In the genomic region with DNA sequence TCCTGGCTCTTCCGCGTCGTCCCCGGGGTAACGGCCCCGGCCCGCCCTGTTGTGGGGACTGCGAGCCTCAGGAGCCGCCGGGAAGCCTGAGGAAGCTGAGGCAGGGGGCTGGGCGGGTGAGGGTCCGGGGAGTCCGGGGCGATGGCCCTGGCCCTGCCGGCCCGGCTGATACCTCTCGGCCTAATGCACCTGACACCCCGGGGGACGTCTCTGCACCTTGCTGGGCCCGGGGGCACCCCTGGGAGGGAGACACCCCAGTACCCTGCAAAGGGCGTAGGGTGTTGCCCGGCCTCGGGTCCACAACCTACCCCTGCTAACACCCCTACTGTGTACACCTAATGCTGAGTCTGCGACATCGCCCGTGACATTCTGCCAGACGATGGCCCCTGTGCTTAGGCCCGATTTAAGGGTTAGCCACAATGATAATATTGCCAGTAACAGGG, we compare ENCODE assay signal across 8 cellular contexts. TPM values are rescaled to one million over a fixed set of nuclear protein-coding genes. Genes with fewer than 3 reads are reported as not detected.
A peak's percentile ranks its signal among the peaks of the same experiment; 100 is the strongest.
DNase-seq lines count a peak whose midpoint lies in the region; ATAC-seq and TF ChIP-seq lines count a peak whose summit lies in the region.

No MANE protein-coding gene starts in this region.

- peak overlapping the region; percentile 90 for H3K23ac ChIP-seq in neuronal stem cell (ENCODE audit: low read depth, low read length, poor library complexity)

- H3F3A ChIP-seq in MM.1S (ENCODE audit: insufficient read depth, low read length), result peaks cover 5% of the 10 kb centered on the region; the same call in 1 of the 2 replicates

- H3K4me1 Mint-ChIP-seq in endothelial cell (ENCODE audit: unreplicated experiment), result peaks cover 3% of the 10 kb centered on the region

- H3K79me2 ChIP-seq in MM.1S (ENCODE audit: low read length), result peaks cover 43% of the 10 kb centered on the region

- peaks cover 3% of the 10 kb centered on the region for H3K36me3 Mint-ChIP-seq in endothelial cell (ENCODE audit: low read depth, unreplicated experiment)

- peak overlapping the region; percentile 93 for H3K4me3 Mint-ChIP-seq in endothelial cell (ENCODE audit: unreplicated experiment)

- no peak overlapping the region for H3K4ac ChIP-seq in neuronal stem cell (ENCODE audit: low read length)

- no peak overlapping the region for H3K27ac Mint-ChIP-seq in endothelial cell (ENCODE audit: unreplicated experiment)

- H3K9me2 ChIP-seq in MM.1S (replicated peaks; ENCODE audit: insufficient read depth, low read length), result no peaks in the 10 kb centered on the region

- H3K4me1 ChIP-seq in MM.1S (ENCODE audit: low read length) (peaks cover 10% of the 10 kb centered on the region; the same call in 1 of the 2 replicates), neuronal stem cell (ENCODE audit: control insufficient read depth in 2 of 2, insufficient read depth in 1 of 2, low read depth in 1 of 2, low read length in 2 of 2) (peaks cover 4 to 5% of the 10 kb centered on the region in 2 donors)

- H3K27me3 Mint-ChIP-seq in endothelial cell (ENCODE audit: unreplicated experiment), result peaks cover 5% of the 10 kb centered on the region

- H3K9me3 ChIP-seq in MM.1S (replicated peaks; ENCODE audit: insufficient read depth, low read length), result no peaks in the 10 kb centered on the region
- no peaks in the 10 kb centered on the region for H3K9me3 ChIP-seq in neuronal stem cell (replicated peaks in 1 of 2; ENCODE audit: control insufficient read depth in 2 of 2, insufficient read depth in 1 of 2, low read depth in 1 of 2, low read length in 2 of 2)

- H3K27ac ChIP-seq in MM.1S (ENCODE audit: low read length), result no peak overlapping the region
- H3K27ac ChIP-seq in neuronal stem cell (replicated peaks; ENCODE audit: low read length), result no peak overlapping the region

- TF ChIP-seq CTCF in AG09309 (IDR thresholded peaks at IDR 0.05; ENCODE audit: control insufficient read depth, insufficient read depth, low read depth, low read length, missing control alignments) (no peak), MM.1S (IDR thresholded peaks at IDR 0.05; ENCODE audit: low read length) (no peak), endothelial cell (IDR thresholded peaks at IDR 0.05; ENCODE audit: unreplicated experiment) (no peak)

- peak overlapping the region; percentile 49 for H2AFZ ChIP-seq in MM.1S (ENCODE audit: low read length)
- peak overlapping the region; percentile 84 for H2AFZ ChIP-seq in neuronal stem cell (ENCODE audit: low read length)

- H2BK120ac ChIP-seq in neuronal stem cell (ENCODE audit: low read depth, low read length), result no peak overlapping the region

- H3K4me3 ChIP-seq in AG09309 (ENCODE audit: control insufficient read depth, low read depth, low read length) (peak overlapping the region; percentile 98), MM.1S (ENCODE audit: low read length) (peak overlapping the region; percentile 85), neuronal stem cell (ENCODE audit: low read length in 2 of 2) (peak overlapping the region; percentile 89 to 92)

- H3K4me2 ChIP-seq in MM.1S (ENCODE audit: low read depth, low read length), result peak overlapping the region; percentile 87
- peak overlapping the region; percentile 89 for H3K4me2 ChIP-seq in neuronal stem cell (ENCODE audit: insufficient read depth, low read length, poor library complexity, severe bottlenecking)

- no peak overlapping the region for H4K91ac ChIP-seq in neuronal stem cell (ENCODE audit: low read depth, low read length, poor library complexity)

- ATAC-seq in GM21515 (IDR thresholded peaks at IDR 0.05; ENCODE audit: unreplicated experiment) (peak; percentile 26), GM18858 (IDR thresholded peaks at IDR 0.05; ENCODE audit: unreplicated experiment) (no peak)

- no peaks in the 10 kb centered on the region for H3K27me3 ChIP-seq in MM.1S (replicated peaks; ENCODE audit: insufficient read depth, low read length)
- H3K27me3 ChIP-seq in neuronal stem cell (ENCODE audit: control insufficient read depth in 3 of 3, insufficient read depth in 3 of 3, low read depth in 1 of 3, low read length in 3 of 3), result no peaks in the 10 kb centered on the region

- no CpG with 5 or more reads among the region's 28 CpGs for WGBS in neuronal stem cell (ENCODE audit: extremely low coverage in 2 of 2, insufficient read length in 2 of 2, insufficient replicate concordance in 1 of 2), 2 donors

- H3K14ac ChIP-seq in neuronal stem cell (ENCODE audit: low read length), result no peak overlapping the region

- H3K18ac ChIP-seq in neuronal stem cell (ENCODE audit: low read length), result peak overlapping the region; percentile 94

- no peak overlapping the region for H4K8ac ChIP-seq in neuronal stem cell (ENCODE audit: low read depth, low read length)

- H4K20me1 ChIP-seq in MM.1S (ENCODE audit: insufficient read depth, low read length), result no peaks in the 10 kb centered on the region

- DNase-seq in AG09309 (ENCODE audit: low read depth) (no peak), MM.1S (no peak), endothelial cell (ENCODE audit: low spot score) (no peak), neuronal stem cell (ENCODE audit: low spot score) (no peak), AG20443 (ENCODE audit: low spot score) (no peak), OCI-M1 (lab: John Stamatoyannopoulos, UW) (no peak)

- H3K9me3 Mint-ChIP-seq in endothelial cell (ENCODE audit: unreplicated experiment), result no peaks in the 10 kb centered on the region

- no peaks in the 10 kb centered on the region for H3K36me3 ChIP-seq in MM.1S (replicated peaks; ENCODE audit: insufficient read depth, low read length)
- peaks cover 13 to 45% of the 10 kb centered on the region in 2 donors for H3K36me3 ChIP-seq in neuronal stem cell (replicated peaks in 1 of 2; ENCODE audit: control insufficient read depth in 2 of 2, insufficient read depth in 2 of 2, low read length in 2 of 2)

- peak overlapping the region; percentile 89 for H2BK15ac ChIP-seq in neuronal stem cell (ENCODE audit: low read length)

- H2BK5ac ChIP-seq in neuronal stem cell (ENCODE audit: low read length), result peak overlapping the region; percentile 75

- H2AK5ac ChIP-seq in neuronal stem cell (ENCODE audit: low read depth, low read length), result peak overlapping the region; percentile 98

- H3K9ac ChIP-seq in MM.1S (ENCODE audit: low read length) (peak overlapping the region; percentile 65), neuronal stem cell (ENCODE audit: low read depth, low read length, poor library complexity) (peak overlapping the region; percentile 85)

- no peak overlapping the region for H2BK12ac ChIP-seq in neuronal stem cell (ENCODE audit: low read length)

- peaks cover 14% of the 10 kb centered on the region for H3K79me1 ChIP-seq in neuronal stem cell (ENCODE audit: low read depth, low read length)

RNA-seq across cellular contexts. Expression of gene PIN1, which starts 0.4 kb away (rescaled TPM):
- 69.9 TPM for total RNA-seq in endothelial cell (ENCODE audit: unreplicated experiment)
- polyA plus RNA-seq in neuronal stem cell (2013, experiment 1 of 2), result 78.9 TPM
- polyA plus RNA-seq in neuronal stem cell (2013, experiment 2 of 2), result 76.3 TPM

RNA-seq across cellular contexts. Expression of gene UBL5, which starts 7.8 kb away (rescaled TPM):
- 399 TPM for total RNA-seq in endothelial cell (ENCODE audit: unreplicated experiment)
- 416 TPM for polyA plus RNA-seq in neuronal stem cell (2013, experiment 1 of 2)
- 386 TPM for polyA plus RNA-seq in neuronal stem cell (2013, experiment 2 of 2)

RNA-seq across cellular contexts. Expression of gene FBXL12, which starts 16.6 kb away (rescaled TPM):
- 45.9 TPM for total RNA-seq in endothelial cell (ENCODE audit: unreplicated experiment)
- 24.5 TPM for polyA plus RNA-seq in neuronal stem cell (2013, experiment 1 of 2)
- polyA plus RNA-seq in neuronal stem cell (2013, experiment 2 of 2), result 22.9 TPM
